Comparison of ENCODE assay signal across 24 cellular contexts in genomic region chr6:54390362-54390761, GRCh38.
"Had no signal": no experiment of that assay in that cellular context is flagged by ENCODE, and none has a peak within 500 bp of the region (broad histone marks: within the 10 kb centered on the region; RNA-seq: fewer than 3 reads in every experiment).

No MANE protein-coding gene starts in this region.

- H3K27ac ChIP-seq: brain microvascular endothelial cell, cardiac muscle cell, SK-N-MC, WERI-Rb-1 had no signal

- H3K27me3 ChIP-seq: brain microvascular endothelial cell, cardiac muscle cell had no signal

- DNase-seq: activated CD4-positive, alpha-beta memory T cell treated with anti-CD3 and anti-CD28 coated beads, Interleukin-2, amount 10 ng/mL, durations not matched to agents 7 days and 5 days; activated CD4-positive, alpha-beta T cell treated with anti-CD3 and anti-CD28 coated beads for 36 hours; activated CD4-positive, alpha-beta T cell treated with anti-CD3 and anti-CD28 coated beads, Interleukin-2, amount 50 U/mL, for 1 hour; activated gamma-delta T cell treated with Interleukin-2 at 50 U/mL for 16 hours; activated naive CD4-positive, alpha-beta T cell treated with anti-CD3 and anti-CD28 coated beads, Interleukin-2, amount 10 ng/mL, durations not matched to agents 7 days and 5 days; activated naive CD8-positive, alpha-beta T cell treated with anti-CD3 and anti-CD28 coated beads for 36 hours; activated T-cell treated with anti-CD3 and anti-CD28 coated beads for 4 hours; activated T-cell treated with anti-CD3 and anti-CD28 coated beads, Interleukin-2, amount 50 U/mL, for 48 hours; brain microvascular endothelial cell; cerebellar nuclear complex; NCI-H1092 treated with DMSO at 0.1 percent for 48 hours; NCI-H1436; NCI-H1694 treated with DMSO at 0.1 percent for 48 hours; NCI-H2081; NCI-H2171; NCI-H2227 treated with DMSO at 0.1 percent for 48 hours; NCI-H446 treated with DMSO at 0.1 percent for 48 hours; NCI-H524 treated with DMSO at 0.1 percent for 48 hours; NCI-H82; T-helper 1 cell; WERI-Rb-1 had no signal

- H3K27ac Mint-ChIP-seq: activated CD4-positive, alpha-beta memory T cell treated with anti-CD3 and anti-CD28 coated beads, Interleukin-2, amount 10 ng/mL, durations not matched to agents 7 days and 5 days; activated CD4-positive, alpha-beta T cell treated with anti-CD3 and anti-CD28 coated beads for 36 hours; activated naive CD4-positive, alpha-beta T cell treated with anti-CD3 and anti-CD28 coated beads, Interleukin-2, amount 10 ng/mL, durations not matched to agents 7 days and 5 days; activated naive CD8-positive, alpha-beta T cell treated with anti-CD3 and anti-CD28 coated beads for 36 hours; activated T-helper 2 cell treated with anti-CD3 and anti-CD28 coated beads, Interferon-gamma antibody, Interleukin-2, Interleukin-4, amounts not matched to agents 10 μg/mL and 5 μg/mL and 100 μg/mL, durations not matched to agents 14 hours and 24 hours and 36 hours had no signal

- H3K27me3 Mint-ChIP-seq: activated CD4-positive, alpha-beta memory T cell treated with anti-CD3 and anti-CD28 coated beads, Interleukin-2, amount 10 ng/mL, durations not matched to agents 7 days and 5 days; activated CD4-positive, alpha-beta T cell treated with anti-CD3 and anti-CD28 coated beads for 36 hours; activated naive CD4-positive, alpha-beta T cell treated with anti-CD3 and anti-CD28 coated beads, Interleukin-2, amount 10 ng/mL, durations not matched to agents 7 days and 5 days; activated naive CD8-positive, alpha-beta T cell treated with anti-CD3 and anti-CD28 coated beads for 36 hours had no signal

- H3K36me3 Mint-ChIP-seq: activated naive CD4-positive, alpha-beta T cell treated with anti-CD3 and anti-CD28 coated beads, Interleukin-2, amount 10 ng/mL, durations not matched to agents 7 days and 5 days; activated naive CD8-positive, alpha-beta T cell treated with anti-CD3 and anti-CD28 coated beads for 36 hours had no signal

- ATAC-seq: activated CD4-positive, alpha-beta T cell treated with anti-CD3 and anti-CD28 coated beads for 36 hours had no signal

- H3K4me3 ChIP-seq: cardiac muscle cell, SK-N-MC had no signal

- H3K36me3 ChIP-seq: brain microvascular endothelial cell, cardiac muscle cell, WERI-Rb-1 had no signal

- H3K4me3 Mint-ChIP-seq: activated CD4-positive, alpha-beta memory T cell treated with anti-CD3 and anti-CD28 coated beads, Interleukin-2, amount 10 ng/mL, durations not matched to agents 7 days and 5 days; activated CD4-positive, alpha-beta T cell treated with anti-CD3 and anti-CD28 coated beads for 36 hours; activated naive CD4-positive, alpha-beta T cell treated with anti-CD3 and anti-CD28 coated beads, Interleukin-2, amount 10 ng/mL, durations not matched to agents 7 days and 5 days; activated naive CD8-positive, alpha-beta T cell treated with anti-CD3 and anti-CD28 coated beads for 36 hours had no signal

- H3K4me1 Mint-ChIP-seq: activated CD4-positive, alpha-beta memory T cell treated with anti-CD3 and anti-CD28 coated beads, Interleukin-2, amount 10 ng/mL, durations not matched to agents 7 days and 5 days; activated CD4-positive, alpha-beta T cell treated with anti-CD3 and anti-CD28 coated beads for 36 hours; activated naive CD4-positive, alpha-beta T cell treated with anti-CD3 and anti-CD28 coated beads, Interleukin-2, amount 10 ng/mL, durations not matched to agents 7 days and 5 days; activated naive CD8-positive, alpha-beta T cell treated with anti-CD3 and anti-CD28 coated beads for 36 hours had no signal
